Comparison of ENCODE assay signal across 29 cellular contexts in genomic region chr6:56786256-56786655, GRCh38.
"Had no signal": no experiment of that assay in that cellular context is flagged by ENCODE, and none has a peak within 500 bp of the region (broad histone marks: within the 10 kb centered on the region; RNA-seq: fewer than 3 reads in every experiment).

No MANE protein-coding gene starts in this region.

- H3K27ac ChIP-seq: colonic mucosa, epithelial cell of prostate, gastrocnemius medialis, heart left ventricle, hepatocyte, neural progenitor cell, parathyroid adenoma, right lobe of liver, suprapubic skin, transverse colon, vagina had no signal

- H3K27ac Mint-ChIP-seq: memory B cell; naive thymus-derived CD4-positive, alpha-beta T cell; nephron; neural progenitor cell; stimulated activated naive CD8-positive, alpha-beta T cell treated with anti-CD3 and anti-CD28 coated beads, Interleukin-15, amount 100 ng/mL, for 72 hours had no signal

- H3K27me3 Mint-ChIP-seq: progenitor cell of endocrine pancreas had no signal

- H3K4me3 ChIP-seq: colonic mucosa, gastrocnemius medialis, heart left ventricle, hepatocyte, lung, mucosa of descending colon, right lobe of liver, smooth muscle cell, suprapubic skin, transverse colon, vagina had no signal

- H3K4me1 Mint-ChIP-seq: memory B cell; naive thymus-derived CD4-positive, alpha-beta T cell; neural progenitor cell; stimulated activated naive CD8-positive, alpha-beta T cell treated with anti-CD3 and anti-CD28 coated beads, Interleukin-15, amount 100 ng/mL, for 72 hours had no signal

- DNase-seq: colonic mucosa; effector CD4-positive, alpha-beta T cell; foreskin fibroblast; gastrocnemius medialis; heart left ventricle; kidney; mucosa of descending colon; naive thymus-derived CD4-positive, alpha-beta T cell; right lobe of liver; stimulated activated CD4-positive, alpha-beta T cell treated with anti-CD3 and anti-CD28 coated beads, Interleukin-12 subunit alpha, Interleukin-12 subunit beta, amount 100 ng/mL, for 4 hours; stimulated activated CD4-positive, alpha-beta T cell treated with anti-CD3 and anti-CD28 coated beads, Interleukin-1b, Interleukin-23, amount 100 ng/mL, for 48 hours; stimulated activated CD4-positive, alpha-beta T cell treated with anti-CD3 and anti-CD28 coated beads, Interleukin-4, amount 100 ng/mL, for 1 hour; stimulated activated CD8-positive, alpha-beta memory T cell treated with anti-CD3 and anti-CD28 coated beads, Interleukin-4, amount 100 ng/mL, for 48 hours; stimulated activated naive CD4-positive, alpha-beta T cell; stimulated activated naive CD8-positive, alpha-beta T cell treated with anti-CD3 and anti-CD28 coated beads, Interleukin-15, amount 100 ng/mL, for 72 hours; transverse colon had no signal

- H3K4me3 Mint-ChIP-seq: memory B cell; naive thymus-derived CD4-positive, alpha-beta T cell; neural progenitor cell; stimulated activated naive CD8-positive, alpha-beta T cell treated with anti-CD3 and anti-CD28 coated beads, Interleukin-15, amount 100 ng/mL, for 72 hours had no signal

- H3K79me2 ChIP-seq: parathyroid adenoma had no signal

- H2AFZ ChIP-seq: hepatocyte, neural progenitor cell, parathyroid adenoma had no signal

- H3K36me3 ChIP-seq: colonic mucosa, gastrocnemius medialis, heart left ventricle, neural progenitor cell, right lobe of liver, suprapubic skin, transverse colon, vagina had no signal

- H3K36me3 Mint-ChIP-seq: memory B cell had no signal

- H3K4me1 ChIP-seq: colonic mucosa, neural progenitor cell, parathyroid adenoma, right lobe of liver, vagina had no signal

- H3K27me3 ChIP-seq: colonic mucosa, gastrocnemius medialis, heart left ventricle, hepatocyte, neural progenitor cell, right lobe of liver, suprapubic skin, transverse colon, vagina had no signal

- H3K9me3 ChIP-seq: colonic mucosa, gastrocnemius medialis, heart left ventricle, mucosa of descending colon, right lobe of liver, suprapubic skin, transverse colon, vagina had no signal

- H3K4me2 ChIP-seq: hepatocyte, smooth muscle cell had no signal

- ATAC-seq: esophagus mucosa; gastrocnemius medialis; left lobe of liver; mucosa of descending colon; naive thymus-derived CD4-positive, alpha-beta T cell; right lobe of liver; stimulated activated naive CD8-positive, alpha-beta T cell treated with anti-CD3 and anti-CD28 coated beads, Interleukin-15, amount 100 ng/mL, for 72 hours had no signal

- H3K9ac ChIP-seq: neural progenitor cell, parathyroid adenoma had no signal
